ENCODE assay signal across 19 cellular contexts in genomic region chr6:52454556-52454955, GRCh38. TPM values are rescaled to one million over a fixed set of nuclear protein-coding genes. Genes with fewer than 3 reads are reported as not detected.
DNase-seq lines count a peak whose midpoint lies in the region; ATAC-seq and TF ChIP-seq lines count a peak whose summit lies in the region.
"Had no signal": no experiment of that assay in that cellular context is flagged by ENCODE, and none has a peak within 500 bp of the region (broad histone marks: within the 10 kb centered on the region; RNA-seq: fewer than 3 reads in every experiment).

No MANE protein-coding gene starts in this region.

- ATAC-seq in foreskin keratinocyte = peak; percentile 99
- ATAC-seq: activated CD8-positive, alpha-beta T cell treated with anti-CD3 and anti-CD28 coated beads for 36 hours; left lobe of liver; natural killer cell; sciatic nerve had no signal

- H3K36me3 Mint-ChIP-seq in type B pancreatic cell = peaks cover 20% of the 10 kb centered on the region
- peaks cover 11% of the 10 kb centered on the region for H3K36me3 Mint-ChIP-seq in glutamatergic neuron (ENCODE audit: unreplicated experiment)

- peaks cover 16% of the 10 kb centered on the region for H3K9me3 Mint-ChIP-seq in type B pancreatic cell
- no peaks in the 10 kb centered on the region for H3K9me3 Mint-ChIP-seq in glutamatergic neuron (ENCODE audit: unreplicated experiment)

- H3K4me1 ChIP-seq in foreskin keratinocyte = peaks cover 10% of the 10 kb centered on the region
- H3K4me1 ChIP-seq: ascending aorta had no signal

- H3K27me3 Mint-ChIP-seq in type B pancreatic cell (no peaks in the 10 kb centered on the region), glutamatergic neuron (ENCODE audit: unreplicated experiment) (no peaks in the 10 kb centered on the region)
- H3K27me3 Mint-ChIP-seq: activated CD8-positive, alpha-beta T cell treated with anti-CD3 and anti-CD28 coated beads for 36 hours had no signal

- no peaks in the 10 kb centered on the region for H3K27me3 ChIP-seq in foreskin keratinocyte
- H3K27me3 ChIP-seq: ascending aorta had no signal

- DNase-seq in DMS53 (lab: John Stamatoyannopoulos, UW) (peak; percentile 4), DMS53 treated with DMSO at 0.1 percent for 48 hours (lab: John Stamatoyannopoulos, UW; ENCODE audit: unreplicated experiment) (no peak), SW480 (ENCODE audit: low spot score) (peak; percentile 2), foreskin keratinocyte (peak; percentile 77 to 87), type B pancreatic cell (ENCODE audit: extremely low spot score, unreplicated experiment) (no peak), AG08396 (ENCODE audit: low spot score) (no peak), NCI-H1436 (lab: John Stamatoyannopoulos, UW) (no peak), glutamatergic neuron (no peak)
- DNase-seq: activated CD8-positive, alpha-beta T cell treated with anti-CD3 and anti-CD28 coated beads for 36 hours; CD4-positive, CD25-positive, alpha-beta regulatory T cell; GF-D8; natural killer cell; NCI-H2171; stimulated activated naive CD4-positive, alpha-beta T cell treated with Interleukin-2 at 50 U/mL for 16 hours had no signal

- H3K27ac Mint-ChIP-seq in type B pancreatic cell (peak overlapping the region; percentile 36), glutamatergic neuron (ENCODE audit: unreplicated experiment) (no peak overlapping the region)
- H3K27ac Mint-ChIP-seq: activated CD8-positive, alpha-beta T cell treated with anti-CD3 and anti-CD28 coated beads for 36 hours; activated T-helper 2 cell treated with anti-CD3 and anti-CD28 coated beads, Interferon-gamma antibody, Interleukin-2, Interleukin-4, amounts not matched to agents 10 μg/mL and 5 μg/mL and 100 μg/mL, durations not matched to agents 14 hours and 24 hours and 36 hours; CD4-positive, CD25-positive, alpha-beta regulatory T cell; natural killer cell had no signal

- H3K27ac ChIP-seq in foreskin keratinocyte = peak overlapping the region; percentile 68
- H3K27ac ChIP-seq: 22Rv1, ascending aorta had no signal

- TF ChIP-seq CTCF in foreskin keratinocyte (conservative IDR thresholded peaks at IDR 0.05) (no peak), type B pancreatic cell (conservative IDR thresholded peaks at IDR 0.05) (no peak), glutamatergic neuron (IDR thresholded peaks at IDR 0.05; ENCODE audit: partially characterized antibody, unreplicated experiment) (no peak)

- H3K4me1 Mint-ChIP-seq in type B pancreatic cell (ENCODE audit: unreplicated experiment) (peaks cover 5% of the 10 kb centered on the region), glutamatergic neuron (ENCODE audit: low read depth, unreplicated experiment) (no peaks in the 10 kb centered on the region)
- H3K4me1 Mint-ChIP-seq: natural killer cell had no signal

- H3K4me3 Mint-ChIP-seq in type B pancreatic cell (no peak overlapping the region), glutamatergic neuron (ENCODE audit: unreplicated experiment) (no peak overlapping the region)
- H3K4me3 Mint-ChIP-seq: activated CD8-positive, alpha-beta T cell treated with anti-CD3 and anti-CD28 coated beads for 36 hours; CD4-positive, CD25-positive, alpha-beta regulatory T cell; natural killer cell had no signal

RNA-seq across cellular contexts. Expression of gene EFHC1, which starts 34.4 kb away (rescaled TPM):
- total RNA-seq in foreskin keratinocyte (18.2 and 18.4 TPM in 2 replicates), type B pancreatic cell (ENCODE audit: low replicate concordance) (23.4 and 54.9 TPM in 2 replicates), glutamatergic neuron (ENCODE audit: unreplicated experiment) (25.6 TPM)
- polyA plus RNA-seq in foreskin keratinocyte = 10.6 and 11.4 TPM in 2 replicates

Comparison
In these comparisons a context has a peak if more than half of its experiments do, and no peak if none do; other contexts are left out.
1. DNase-seq: peak in DMS53 (single experiment), SW480 (single experiment) and foreskin keratinocyte (2 of 2); none in DMS53 treated with DMSO at 0.1 percent for 48 hours (single experiment), type B pancreatic cell (single experiment), AG08396 (single experiment), NCI-H1436 (single experiment) and glutamatergic neuron (single experiment).